28 cellular contexts compared by ENCODE assay signal in the genomic region with DNA sequence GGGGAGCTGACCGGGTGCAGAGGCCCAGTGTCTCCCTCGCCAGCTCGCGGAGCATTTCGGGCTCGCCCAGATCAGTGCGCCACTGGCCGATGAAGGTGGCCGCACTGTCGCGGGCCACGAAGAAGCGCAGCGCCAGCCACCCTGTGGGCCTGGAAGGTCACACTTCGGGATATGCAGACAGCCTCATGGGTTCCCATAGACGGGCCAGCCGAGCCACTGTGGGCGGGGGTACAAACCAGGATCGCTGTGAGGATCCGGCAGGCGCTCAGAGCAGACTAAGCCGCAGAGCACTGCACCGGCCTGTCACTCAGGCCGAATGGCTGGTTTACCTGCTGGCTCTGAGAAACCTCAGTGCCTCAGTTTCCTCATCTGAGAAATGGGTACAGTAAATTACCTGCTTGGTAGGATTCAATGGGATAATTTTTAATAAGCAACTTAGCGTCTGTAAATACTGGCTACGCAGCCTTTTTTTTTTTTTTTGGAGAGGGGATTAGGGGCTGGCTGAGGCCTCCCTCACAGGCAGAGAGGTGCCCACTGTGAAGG.
DNase-seq lines count a peak whose midpoint lies in the region; ATAC-seq, FAIRE-seq and TF ChIP-seq lines count a peak whose summit lies in the region.
"Had no signal": no experiment of that assay in that cellular context is flagged by ENCODE, and none has a peak within 500 bp of the region (broad histone marks: within the 10 kb centered on the region; RNA-seq: fewer than 3 reads in every experiment).

No MANE protein-coding gene starts in this region.

- H3K4me3 Mint-ChIP-seq in HFFc6 = no peak overlapping the region
- H3K4me3 Mint-ChIP-seq: CD14-positive monocyte; CD4-positive, alpha-beta memory T cell; CD4-positive, CD25-positive, alpha-beta regulatory T cell; CD8-positive, alpha-beta memory T cell had no signal

- H3K27ac ChIP-seq in HepG2 (ENCODE audit: extremely low read length, insufficient read depth, low read length) = no peak overlapping the region
- no peak overlapping the region for H3K27ac ChIP-seq in right lobe of liver
- no peak overlapping the region for H3K27ac ChIP-seq in upper lobe of right lung
- no peak overlapping the region for H3K27ac ChIP-seq in PC-9
- H3K27ac ChIP-seq: BLaER1 had no signal

- H3K27ac Mint-ChIP-seq in HFFc6 = no peak overlapping the region
- H3K27ac Mint-ChIP-seq: CD14-positive monocyte; CD4-positive, alpha-beta memory T cell; CD4-positive, CD25-positive, alpha-beta regulatory T cell; CD8-positive, alpha-beta memory T cell had no signal

- TF ChIP-seq CTCF in HepG2 (CRISPR knock-in tag; IDR thresholded peaks at IDR 0.05) = no peak
- TF ChIP-seq CTCF in right lobe of liver (IDR thresholded peaks at IDR 0.05) = no peak
- no peak for TF ChIP-seq CTCF in bronchial epithelial cell (IDR thresholded peaks at IDR 0.05; ENCODE audit: insufficient read depth, low read length, severe bottlenecking)
- no peak for TF ChIP-seq CTCF in upper lobe of right lung (IDR thresholded peaks at IDR 0.05)
- TF ChIP-seq CTCF in HFFc6 (IDR thresholded peaks at IDR 0.05) = no peak
- TF ChIP-seq CTCF in PC-9 (conservative IDR thresholded peaks at IDR 0.05) = no peak

- no peak overlapping the region for H3K4me2 ChIP-seq in HepG2 (ENCODE audit: low read depth, low read length)
- no peak overlapping the region for H3K4me2 ChIP-seq in PC-9
- H3K4me2 ChIP-seq: BLaER1 had no signal

- no peak overlapping the region for H3K9ac ChIP-seq in HepG2 (ENCODE audit: insufficient read depth, low read depth, low read length)
- H3K9ac ChIP-seq: BLaER1 had no signal

- no peaks in the 10 kb centered on the region for H3F3A ChIP-seq in PC-9 (ENCODE audit: insufficient read depth, low read depth)

- no peaks in the 10 kb centered on the region for H3K27me3 ChIP-seq in HepG2 (ENCODE audit: control insufficient read depth in 1 of 2, insufficient read depth in 2 of 2, low read length in 2 of 2)
- no peaks in the 10 kb centered on the region for H3K27me3 ChIP-seq in right lobe of liver
- H3K27me3 ChIP-seq in bronchial epithelial cell (ENCODE audit: control insufficient read depth, insufficient read depth, low read length) = no peaks in the 10 kb centered on the region
- peaks cover 10% of the 10 kb centered on the region for H3K27me3 ChIP-seq in upper lobe of right lung
- no peaks in the 10 kb centered on the region for H3K27me3 ChIP-seq in PC-9 (ENCODE audit: insufficient read depth, low read depth)
- H3K27me3 ChIP-seq: BE2C, BLaER1 had no signal

- TF ChIP-seq EP300 in HepG2 (IDR thresholded peaks at IDR 0.05; ENCODE audit: low read depth in 2 of 2, low read length in 2 of 2) = no peak
- no peak for TF ChIP-seq EP300 in HepG2 (CRISPR knock-in tag; IDR thresholded peaks at IDR 0.05; ENCODE audit: borderline replicate concordance)

- no peaks in the 10 kb centered on the region for H3K9me3 Mint-ChIP-seq in HFFc6

- no peaks in the 10 kb centered on the region for H3K9me2 ChIP-seq in PC-9 (ENCODE audit: insufficient read depth)

- no peak for DNase-seq in HepG2 (ENCODE audit: low spot score)
- no peak for DNase-seq in right lobe of liver
- no peak for DNase-seq in bronchial epithelial cell (ENCODE audit: low read depth)
- DNase-seq in upper lobe of right lung = no peak
- no peak for DNase-seq in HFFc6
- DNase-seq in PC-9 = no peak
- DNase-seq: 8988T; ACHN; BE2C; C1 segment of cervical spinal cord; CD4-positive, alpha-beta memory T cell; CD4-positive, CD25-positive, alpha-beta regulatory T cell; CD8-positive, alpha-beta memory T cell; COR-L47; DMS 273 treated with DMSO at 0.1 percent for 48 hours; DMS153; DMS53; DMS79; DND-41; EL; GDM1 had no signal

- no peaks in the 10 kb centered on the region for H3K4me1 Mint-ChIP-seq in HFFc6 (ENCODE audit: low read depth)
- H3K4me1 Mint-ChIP-seq: CD14-positive monocyte; CD4-positive, alpha-beta memory T cell; CD4-positive, CD25-positive, alpha-beta regulatory T cell had no signal

- intact Hi-C loops in HepG2 (cut with micrococcal nuclease; ENCODE audit: unreplicated experiment) = no loop called here
- intact Hi-C loops in right lobe of liver (cut with DNase I) = no loop called here
- intact Hi-C loops in upper lobe of right lung (cut with DNase I) = no loop called here
- intact Hi-C loops in PC-9 (cut with micrococcal nuclease; ENCODE audit: unreplicated experiment) = no loop called here

- 100% methylated on average over 2 of the region's 26 CpGs for WGBS in HepG2 (ENCODE audit: low lambda C conversion rate)
- WGBS in right lobe of liver (ENCODE audit: insufficient coverage, low coverage, low lambda C conversion rate, missing lambda C conversion rate) = 100% methylated on average over 2 of the region's 26 CpGs

- ATAC-seq in HepG2 (no peak), right lobe of liver (no peak), upper lobe of right lung (peak; percentile 11), HG02610 (IDR thresholded peaks at IDR 0.05; ENCODE audit: unreplicated experiment) (no peak)
- ATAC-seq: GM12878 had no signal

- no peak overlapping the region for H3K4me3 ChIP-seq in HepG2 (replicated peaks in 1 of 3; ENCODE audit: insufficient read depth in 1 of 3, low read depth in 2 of 3, low read length in 3 of 3)
- no peak overlapping the region for H3K4me3 ChIP-seq in right lobe of liver
- H3K4me3 ChIP-seq in bronchial epithelial cell (ENCODE audit: low read depth, low read length) = no peak overlapping the region
- H3K4me3 ChIP-seq in upper lobe of right lung = no peak overlapping the region
- no peak overlapping the region for H3K4me3 ChIP-seq in PC-9
- H3K4me3 ChIP-seq: BLaER1, GM12878 had no signal

- no peaks in the 10 kb centered on the region for H3K79me2 ChIP-seq in HepG2 (ENCODE audit: insufficient read depth, low read length)
- H3K79me2 ChIP-seq in PC-9 (ENCODE audit: low read depth) = no peaks in the 10 kb centered on the region

- no peak for TF ChIP-seq POLR2A in HepG2 (IDR thresholded peaks at IDR 0.05; ENCODE audit: insufficient read depth in 1 of 2, low read depth in 2 of 2, low read length in 2 of 2)
- TF ChIP-seq POLR2A in right lobe of liver (IDR thresholded peaks at IDR 0.05) = no peak

- H4K20me1 ChIP-seq in HepG2 (ENCODE audit: insufficient read depth, low read length) = no peaks in the 10 kb centered on the region
- no peaks in the 10 kb centered on the region for H4K20me1 ChIP-seq in PC-9 (ENCODE audit: insufficient read depth)
- H4K20me1 ChIP-seq: BLaER1 had no signal

- H3K9me3 ChIP-seq in HepG2 (ENCODE audit: low read length) = no peaks in the 10 kb centered on the region
- H3K9me3 ChIP-seq in right lobe of liver = no peaks in the 10 kb centered on the region
- H3K9me3 ChIP-seq in upper lobe of right lung = no peaks in the 10 kb centered on the region
- H3K9me3 ChIP-seq in PC-9 (ENCODE audit: insufficient read depth, low read depth) = no peaks in the 10 kb centered on the region
- H3K9me3 ChIP-seq: BE2C had no signal

- H2AFZ ChIP-seq in HepG2 (ENCODE audit: low read length) (no peak overlapping the region), PC-9 (no peak overlapping the region)

- BruUV-seq in HepG2 (replicated peaks; lab: Mats Ljungman, UMichigan) (no TSS peak), PC-9 (replicated peaks; lab: Mats Ljungman, UMichigan) (no TSS peak)

- TF ChIP-seq RAD21 in HepG2 (CRISPR knock-in tag; IDR thresholded peaks at IDR 0.05) = no peak

- POLR2A ChIA-PET in HepG2 (lab: Yijun Ruan, JAX) (no interaction called here), PC-9 (lab: Charles Lee; ENCODE audit: unreplicated experiment) (no interaction called here)

- H3K4me1 ChIP-seq in HepG2 (ENCODE audit: insufficient read depth, low read length) = peaks cover 37% of the 10 kb centered on the region
- no peaks in the 10 kb centered on the region for H3K4me1 ChIP-seq in right lobe of liver
- H3K4me1 ChIP-seq in upper lobe of right lung = no peaks in the 10 kb centered on the region
- no peaks in the 10 kb centered on the region for H3K4me1 ChIP-seq in PC-9 (replicated peaks; ENCODE audit: insufficient read depth)
- H3K4me1 ChIP-seq: BE2C, BLaER1 had no signal

- CTCF ChIA-PET in HepG2 (lab: Yijun Ruan, JAX; ENCODE audit: low intra/inter-chr PET ratio, low total read pairs) = no interaction called here
- CTCF ChIA-PET in PC-9 (lab: Charles Lee) = no interaction called here

- in situ Hi-C loops in HepG2 (cut with HindIII; ENCODE audit: extremely low pct_ligation_motif_present, low pct_unique_long_range_greater_than_20kb) = no loop called here

- no peaks in the 10 kb centered on the region for H3K36me3 Mint-ChIP-seq in HFFc6 (ENCODE audit: low read depth)
- H3K36me3 Mint-ChIP-seq: CD14-positive monocyte; CD4-positive, alpha-beta memory T cell; CD4-positive, CD25-positive, alpha-beta regulatory T cell had no signal

- no peaks in the 10 kb centered on the region for H3K36me3 ChIP-seq in HepG2 (replicated peaks in 1 of 2; ENCODE audit: control insufficient read depth in 1 of 2, insufficient read depth in 2 of 2, low read length in 2 of 2)
- H3K36me3 ChIP-seq in right lobe of liver = no peaks in the 10 kb centered on the region
- H3K36me3 ChIP-seq in bronchial epithelial cell (ENCODE audit: control insufficient read depth, insufficient read depth, low read length) = no peaks in the 10 kb centered on the region
- no peaks in the 10 kb centered on the region for H3K36me3 ChIP-seq in upper lobe of right lung
- no peaks in the 10 kb centered on the region for H3K36me3 ChIP-seq in PC-9 (ENCODE audit: low read depth)
- H3K36me3 ChIP-seq: BE2C, BLaER1 had no signal

- no peak for FAIRE-seq in HepG2 (lab: Jason Lieb, UNC)
- peak; percentile 81 for FAIRE-seq in bronchial epithelial cell (lab: Jason Lieb, UNC)
- FAIRE-seq: A204.1, GM12878, GM12892, GM18507 had no signal

- H3K27me3 Mint-ChIP-seq in HFFc6 (ENCODE audit: insufficient read depth) = peaks cover 15% of the 10 kb centered on the region; the same call in 1 of the 2 replicates

TF ChIP-seq in HepG2, 621 proteins besides CTCF, POLR2A, EP300 and RAD21:
- TF ChIP-seq ZSCAN21 (CRISPR knock-in tag; IDR thresholded peaks at IDR 0.05; ENCODE audit: borderline replicate concordance) (no peak), ZNF629 (CRISPR knock-in tag; conservative IDR thresholded peaks at IDR 0.05) (peak; percentile 89), HNRNPK (IDR thresholded peaks at IDR 0.05; ENCODE audit: low read depth, low read length, poor library complexity, severe bottlenecking) (no peak)
TF ChIP-seq in HepG2: peak in this region for 1.
